11 cellular contexts compared by ENCODE assay signal in genomic region chr3:190058486-190059241, GRCh38.
DNase-seq lines count a peak whose midpoint lies in the region; ATAC-seq, FAIRE-seq and TF ChIP-seq lines count a peak whose summit lies in the region.
"Had no signal": no experiment of that assay in that cellular context is flagged by ENCODE, and none has a peak within 500 bp of the region (broad histone marks: within the 10 kb centered on the region; RNA-seq: fewer than 3 reads in every experiment).

No MANE protein-coding gene starts in this region.

- TF ChIP-seq RAD21 in H1 (IDR thresholded peaks at IDR 0.05 in 1 of 2, conservative IDR thresholded peaks at IDR 0.05 in 1 of 2; ENCODE audit: low read depth in 2 of 2, low read length in 2 of 2), result no peak

- no peak overlapping the region for H2BK120ac ChIP-seq in H1 (replicated peaks; ENCODE audit: low read depth, low read length)

- H2AK5ac ChIP-seq in H1 (ENCODE audit: low read depth, low read length), result no peak overlapping the region

- intact Hi-C loops in thyroid gland (cut with DNase I), result no loop called here

- TF ChIP-seq CTCF in H1 (IDR thresholded peaks at IDR 0.05; ENCODE audit: control extremely low read depth in 1 of 3, insufficient read depth in 1 of 3, low read depth in 1 of 3, low read length in 3 of 3), result no peak
- TF ChIP-seq CTCF in thyroid gland (IDR thresholded peaks at IDR 0.05), result no peak

- no peak overlapping the region for H2BK12ac ChIP-seq in H1 (ENCODE audit: low read depth, low read length)

- POLR2A ChIA-PET in H1 (lab: Charles Lee; ENCODE audit: partially characterized antibody), result no interaction called here

- no peak for TF ChIP-seq EP300 in H1 (IDR thresholded peaks at IDR 0.05; ENCODE audit: borderline replicate concordance in 1 of 2, low read depth in 2 of 2, low read length in 2 of 2)

- DNase-seq in SJCRH30 (peak in 1 of 2 experiments; percentile 6), H1 (ENCODE audit: low read depth in 1 of 2, low spot score in 2 of 2) (no peak), thyroid gland (no peak), cerebellum (ENCODE audit: low spot score) (no peak)
- DNase-seq: activated CD8-positive, alpha-beta memory T cell treated with anti-CD3 and anti-CD28 coated beads, Interleukin-2, amount 50 U/mL, for 4 hours; NCI-H1930 had no signal

- H3K4me3 ChIP-seq in SJCRH30 (no peak overlapping the region), H1 (ENCODE audit: extremely low read depth in 1 of 4, insufficient read depth in 2 of 4, low read depth in 3 of 4, low read length in 4 of 4) (no peak overlapping the region), muscle layer of duodenum (ENCODE audit: low read depth in 1 of 2, low read length in 2 of 2) (no peak overlapping the region), thyroid gland (replicated peaks in 1 of 3) (no peak overlapping the region)

- H3K27ac ChIP-seq in SJCRH30 (peak overlapping the region; percentile 34), H1 (ENCODE audit: low read depth, low read length) (no peak overlapping the region), muscle layer of duodenum (ENCODE audit: low read length) (peak overlapping the region; percentile 7), thyroid gland (peak overlapping the region in 2 of 3 donors; percentile 7)

- no peak overlapping the region for H2BK15ac ChIP-seq in H1 (ENCODE audit: low read length)

- 78% methylated on average over 4 of the region's 4 CpGs; no CpG with 5 or more reads in 1 of the 2 experiments for WGBS in H1 (ENCODE audit: extremely low coverage in 1 of 2, insufficient coverage in 1 of 2, insufficient read length in 1 of 2, insufficient replicate concordance in 2 of 2, low coverage in 1 of 2, low lambda C conversion rate in 2 of 2, missing lambda C conversion rate in 1 of 2), 2 experiments
- 61 to 65% methylated on average over 4 of the region's 4 CpGs for WGBS in thyroid gland, 2 donors

- FAIRE-seq in H1 (lab: Jason Lieb, UNC), result no peak
- FAIRE-seq: D721Med, GM12891 had no signal

- H3K56ac ChIP-seq in H1 (replicated peaks; ENCODE audit: insufficient read length, low read depth, low read length), result no peak overlapping the region

- H2BK5ac ChIP-seq in H1 (ENCODE audit: low read depth, low read length), result no peak overlapping the region

- no peak overlapping the region for H4K5ac ChIP-seq in H1 (ENCODE audit: insufficient read length, low read depth, low read length)

- ATAC-seq in HG02840 (IDR thresholded peaks at IDR 0.05; ENCODE audit: low FRiP score, unreplicated experiment) (no peak), GM18520 (IDR thresholded peaks at IDR 0.05; ENCODE audit: unreplicated experiment) (no peak)

- no peaks in the 10 kb centered on the region for H3K9me3 ChIP-seq in SJCRH30 (replicated peaks)
- H3K9me3 ChIP-seq in H1 (ENCODE audit: insufficient read depth in 2 of 2, low read depth in 1 of 2, low read length in 1 of 2), result no peaks in the 10 kb centered on the region
- no peaks in the 10 kb centered on the region for H3K9me3 ChIP-seq in muscle layer of duodenum (ENCODE audit: control insufficient read depth in 1 of 2, low read length in 2 of 2)
- H3K9me3 ChIP-seq in thyroid gland, result no peaks in the 10 kb centered on the region

- no peak overlapping the region for H3K4me2 ChIP-seq in H1 (ENCODE audit: insufficient read depth in 1 of 2, low read depth in 2 of 2, low read length in 2 of 2)

- H3K36me3 ChIP-seq in SJCRH30, result no peaks in the 10 kb centered on the region
- no peaks in the 10 kb centered on the region for H3K36me3 ChIP-seq in H1 (ENCODE audit: control insufficient read depth in 2 of 4, insufficient read depth in 4 of 4, low read length in 3 of 4)
- H3K36me3 ChIP-seq in muscle layer of duodenum (ENCODE audit: control insufficient read depth in 1 of 2, insufficient read depth in 2 of 2, low read length in 2 of 2), result no peaks in the 10 kb centered on the region
- no peaks in the 10 kb centered on the region for H3K36me3 ChIP-seq in thyroid gland

- H3K4ac ChIP-seq in H1 (replicated peaks; ENCODE audit: insufficient read length, low read depth, low read length), result no peak overlapping the region

- TF ChIP-seq POLR2A in H1 (IDR thresholded peaks at IDR 0.05; ENCODE audit: control extremely low read depth in 1 of 2, low read depth in 2 of 2, low read length in 2 of 2) (no peak), thyroid gland (IDR thresholded peaks at IDR 0.05) (no peak)

- H2AFZ ChIP-seq in H1 (ENCODE audit: low read length), result no peak overlapping the region

- H4K8ac ChIP-seq in H1 (ENCODE audit: extremely low read depth, insufficient read depth, low read length), result no peak overlapping the region

- H3K79me2 ChIP-seq in H1 (ENCODE audit: control insufficient read depth in 1 of 2, insufficient read depth in 2 of 2, low read length in 2 of 2), result peaks cover 0 to 16% of the 10 kb centered on the region in 2 experiments; a peak in 2 of 4 replicates

- H4K20me1 ChIP-seq in H1 (replicated peaks in 1 of 2; ENCODE audit: control insufficient read depth in 1 of 2, insufficient read depth in 2 of 2, low read length in 2 of 2), result no peaks in the 10 kb centered on the region

- 0 out of 2 replicates have a peak, but pooled peaks cover 6% of the 10 kb centered on the region for H3K4me1 ChIP-seq in SJCRH30
- H3K4me1 ChIP-seq in H1 (replicated peaks in 1 of 4; ENCODE audit: control insufficient read depth in 3 of 4, insufficient read depth in 4 of 4, low read length in 3 of 4), result peaks cover 0 to 8% (median 6%) of the 10 kb centered on the region in 4 experiments; a peak in 3 of 7 replicates
- peaks cover 3 to 8% of the 10 kb centered on the region in 2 donors for H3K4me1 ChIP-seq in muscle layer of duodenum (ENCODE audit: control insufficient read depth in 1 of 2, insufficient read depth in 2 of 2, low read length in 2 of 2)
- no peaks in the 10 kb centered on the region for H3K4me1 ChIP-seq in thyroid gland

- H3K23ac ChIP-seq in H1 (ENCODE audit: insufficient read length), result no peak overlapping the region

- no peaks in the 10 kb centered on the region for H3K23me2 ChIP-seq in H1 (ENCODE audit: low read depth, low read length)

- CTCF ChIA-PET in H1 (lab: Charles Lee; ENCODE audit: partially characterized antibody), result interaction anchor here (0.6 to 1.8 kb wide), 5 partner anchors 26 to 263 kb away, joined by 3 to 6 read pairs (median 5); partner anchors contain the start of gene CLDN1

- no peak overlapping the region for H2BK20ac ChIP-seq in H1 (ENCODE audit: low read length)

- no peak overlapping the region for H3K9ac ChIP-seq in H1 (replicated peaks in 1 of 4; ENCODE audit: extremely low read depth in 1 of 4, low read depth in 3 of 4, low read length in 3 of 4)

- no peaks in the 10 kb centered on the region for H3K79me1 ChIP-seq in H1 (ENCODE audit: low read depth, low read length)

- H3K27me3 ChIP-seq in SJCRH30 (no peaks in the 10 kb centered on the region), H1 (replicated peaks in 1 of 4; ENCODE audit: control insufficient read depth in 3 of 4, extremely low read depth in 1 of 4, insufficient read depth in 3 of 4, low read length in 3 of 4) (no peaks in the 10 kb centered on the region), muscle layer of duodenum (ENCODE audit: low read depth, low read length) (no peaks in the 10 kb centered on the region), thyroid gland (no peaks in the 10 kb centered on the region)

- H3K14ac ChIP-seq in H1 (ENCODE audit: insufficient read length), result no peak overlapping the region

- H3K18ac ChIP-seq in H1 (ENCODE audit: extremely low read depth, low read length), result peak overlapping the region; percentile 2; the same call in 1 of the 2 replicates

- no peak overlapping the region for H4K91ac ChIP-seq in H1 (replicated peaks; ENCODE audit: insufficient read length, low read length)

TF ChIP-seq in H1, 55 proteins besides CTCF, POLR2A, EP300 and RAD21:
- TF ChIP-seq RNF2 (IDR thresholded peaks at IDR 0.05; ENCODE audit: borderline replicate concordance, low read depth, low read length, missing control alignments, poor library complexity, severe bottlenecking), result no peak
- no peak for TF ChIP-seq POU5F1 (IDR thresholded peaks at IDR 0.05; ENCODE audit: low read depth, low read length)
- no peak for TF ChIP-seq TBP (IDR thresholded peaks at IDR 0.05; ENCODE audit: low read depth, low read length)
- no peak for TF ChIP-seq SP4 (IDR thresholded peaks at IDR 0.05; ENCODE audit: low read length)
- TF ChIP-seq CREB1 (IDR thresholded peaks at IDR 0.05), result no peak
- TF ChIP-seq YY1 (IDR thresholded peaks at IDR 0.05; ENCODE audit: low read depth, low read length), result no peak
- TF ChIP-seq JUND (IDR thresholded peaks at IDR 0.05; ENCODE audit: low read length), result no peak
- no peak for TF ChIP-seq BRCA1 (IDR thresholded peaks at IDR 0.05; ENCODE audit: low read depth, low read length)
- no peak for TF ChIP-seq MAFK (IDR thresholded peaks at IDR 0.05; ENCODE audit: low read depth, low read length)
